Comparison of ENCODE assay signal across 9 cellular contexts in genomic region chr3:184584001-184584891, GRCh38. TPM values are rescaled to one million over a fixed set of nuclear protein-coding genes. Genes with fewer than 3 reads are reported as not detected.
DNase-seq lines count a peak whose midpoint lies in the region; ATAC-seq, FAIRE-seq and TF ChIP-seq lines count a peak whose summit lies in the region.
"Had no signal": no experiment of that assay in that cellular context is flagged by ENCODE, and none has a peak within 500 bp of the region (broad histone marks: within the 10 kb centered on the region; RNA-seq: fewer than 3 reads in every experiment).

No MANE protein-coding gene starts in this region.

- H2AK5ac ChIP-seq in IMR-90 (ENCODE audit: low read depth, low read length), result peak overlapping the region; percentile 36; the same call in 1 of the 2 replicates

- no peaks in the 10 kb centered on the region for H3K79me2 ChIP-seq in ACC112 (ENCODE audit: control insufficient read depth, insufficient read depth, low read length, unreplicated experiment)

- TF ChIP-seq POLR2A in IMR-90 (IDR thresholded peaks at IDR 0.05; ENCODE audit: low read depth, low read length), result no peak

- FAIRE-seq in HTR-8/SVneo (lab: Jason Lieb, UNC), result no peak
- FAIRE-seq: GM12878 had no signal

- dilution Hi-C loops in IMR-90 (cut with HindIII; ENCODE audit: low sequenced_read_pairs, unreplicated experiment), result no loop called here

- H4K8ac ChIP-seq in IMR-90 (ENCODE audit: low read depth in 2 of 2, low read length in 2 of 2), result no peak overlapping the region

- H3K27ac ChIP-seq in ACC112 (ENCODE audit: low read depth, low read length) (no peak overlapping the region), IMR-90 (ENCODE audit: insufficient read depth, low read length) (no peak overlapping the region)
- H3K27ac ChIP-seq in effector memory CD4-positive, alpha-beta T cell (ENCODE audit: insufficient read depth, low read length, poor library complexity, severe bottlenecking), result no peak overlapping the region

- H2BK120ac ChIP-seq in IMR-90 (ENCODE audit: low read depth, low read length), result no peak overlapping the region

- H3K9ac ChIP-seq in IMR-90 (ENCODE audit: low read depth, low read length), result no peak overlapping the region

- ATAC-seq in IMR-90 (ENCODE audit: low read depth) (no peak; the same call in 1 of the 2 replicates), naive B cell (ENCODE audit: low read depth in 2 of 2) (peak; percentile 30 to 56)
- ATAC-seq: GM12878 had no signal

- H3K56ac ChIP-seq in IMR-90 (ENCODE audit: extremely low read depth, insufficient read depth, low read length), result no peak overlapping the region

- H3K27me3 ChIP-seq in ACC112 (ENCODE audit: insufficient read depth, low read length) (peaks cover 6% of the 10 kb centered on the region; the same call in 1 of the 2 replicates), IMR-90 (ENCODE audit: control insufficient read depth, insufficient read depth, low read length) (peaks cover 13% of the 10 kb centered on the region)
- H3K27me3 ChIP-seq in effector memory CD4-positive, alpha-beta T cell (replicated peaks; ENCODE audit: control insufficient read depth, insufficient read depth, low read length, poor library complexity, severe bottlenecking), result peaks cover 4% of the 10 kb centered on the region

- H3K4me3 ChIP-seq in ACC112 (ENCODE audit: low read depth, low read length), result peak overlapping the region; percentile 86
- H3K4me3 ChIP-seq in IMR-90 (ENCODE audit: insufficient read depth, low read depth, low read length), result no peak overlapping the region
- H3K4me3 ChIP-seq in effector memory CD4-positive, alpha-beta T cell (ENCODE audit: insufficient read depth, low read depth, low read length, poor library complexity, severe bottlenecking), result peak overlapping the region; percentile 5
- H3K4me3 ChIP-seq: GM12878 had no signal

- H3K4me1 Mint-ChIP-seq in naive B cell, result peaks cover 6 to 15% (median 7%) of the 10 kb centered on the region in 3 donors

- CTCF ChIA-PET in IMR-90 (lab: Yijun Ruan, JAX), result interaction anchor here (1.4 kb wide), 1 partner anchor 23 kb away, joined by 5 read pairs; the partner anchor contains the start of gene EPHB3

- H3K27me3 Mint-ChIP-seq in naive B cell, result peaks cover 35 to 46% (median 42%) of the 10 kb centered on the region in 3 donors

- H3K36me3 Mint-ChIP-seq in naive B cell, result no peaks in the 10 kb centered on the region

- H4K20me1 ChIP-seq in IMR-90 (ENCODE audit: insufficient read depth, low read length), result no peaks in the 10 kb centered on the region

- no peak overlapping the region; the same call in 1 of the 2 replicates for H3K4ac ChIP-seq in IMR-90 (ENCODE audit: low read depth, low read length)

- H3K36me3 ChIP-seq in ACC112 (ENCODE audit: insufficient read depth, low read length), result no peaks in the 10 kb centered on the region
- H3K36me3 ChIP-seq in IMR-90 (ENCODE audit: control insufficient read depth, insufficient read depth, low read length), result peaks cover 32% of the 10 kb centered on the region
- no peaks in the 10 kb centered on the region for H3K36me3 ChIP-seq in effector memory CD4-positive, alpha-beta T cell (ENCODE audit: control insufficient read depth, insufficient read depth, low read length)

- no peak overlapping the region for H4K5ac ChIP-seq in IMR-90 (ENCODE audit: low read depth, low read length)

- no peak overlapping the region for H3K23ac ChIP-seq in IMR-90 (ENCODE audit: low read depth, low read length)

- H3K9me1 ChIP-seq in IMR-90 (ENCODE audit: insufficient read depth, low read length), result no peaks in the 10 kb centered on the region

- BruUV-seq in IMR-90 (replicated peaks; lab: Mats Ljungman, UMichigan), result no TSS peak

- no peaks in the 10 kb centered on the region for H3K9me3 Mint-ChIP-seq in naive B cell

- H3K9me3 ChIP-seq in IMR-90 (ENCODE audit: control insufficient read depth, insufficient read depth, low read length), result no peaks in the 10 kb centered on the region
- H3K9me3 ChIP-seq in effector memory CD4-positive, alpha-beta T cell (ENCODE audit: control insufficient read depth, low read length), result no peaks in the 10 kb centered on the region

- no peak overlapping the region for H2BK20ac ChIP-seq in IMR-90 (ENCODE audit: low read depth, low read length)

- no peak overlapping the region for H3K14ac ChIP-seq in IMR-90 (replicated peaks; ENCODE audit: low read depth, low read length)

- no peaks in the 10 kb centered on the region for H3K79me1 ChIP-seq in IMR-90 (ENCODE audit: low read depth in 1 of 2, low read length in 2 of 2)

- no peak for TF ChIP-seq CTCF in IMR-90 (conservative IDR thresholded peaks at IDR 0.05; ENCODE audit: low read depth, low read length)

- in situ Hi-C loops in IMR-90 (cut with MboI; ENCODE audit: low sequenced_read_pairs), result no loop called here

- no peak overlapping the region for H3K18ac ChIP-seq in IMR-90 (ENCODE audit: low read depth, low read length)

- no peak for DNase-seq in IMR-90
- no peak for DNase-seq in effector memory CD4-positive, alpha-beta T cell
- DNase-seq in naive B cell, result no peak
- no peak for DNase-seq in HTR-8/SVneo (ENCODE audit: insufficient read length, low spot score)
- no peak for DNase-seq in dedifferentiated amniotic fluid mesenchymal stem cell (ENCODE audit: extremely low spot score)
- DNase-seq in UCSD-AML1 (lab: John Stamatoyannopoulos, UW; ENCODE audit: unreplicated experiment), result no peak
- no peak for DNase-seq in NCI-H2107 (lab: John Stamatoyannopoulos, UW)

- no peak overlapping the region for H3K4me2 ChIP-seq in IMR-90 (ENCODE audit: low read depth, low read length)

- peak overlapping the region; percentile 74 for H2AK9ac ChIP-seq in IMR-90 (replicated peaks; ENCODE audit: low read depth, low read length, poor library complexity)

- H4K91ac ChIP-seq in IMR-90 (ENCODE audit: insufficient read depth, low read depth, low read length), result no peak overlapping the region

- no peak for TF ChIP-seq RAD21 in IMR-90 (IDR thresholded peaks at IDR 0.05; ENCODE audit: low read length)

- no peak overlapping the region for H3K27ac Mint-ChIP-seq in naive B cell

- POLR2A ChIA-PET in IMR-90 (lab: Charles Lee; ENCODE audit: unreplicated experiment), result no interaction called here

- H2BK5ac ChIP-seq in IMR-90 (ENCODE audit: low read depth, low read length, poor library complexity, severe bottlenecking), result no peak overlapping the region

- intact Hi-C loops in IMR-90 (cut with micrococcal nuclease), result loop anchor here (5.0 kb wide), 1 partner anchor 128 kb away; the partner anchor contains the start of gene MAGEF1

- no peak overlapping the region for H2BK15ac ChIP-seq in IMR-90 (ENCODE audit: low read depth, low read length)

- H3K4me1 ChIP-seq in ACC112 (ENCODE audit: control insufficient read depth, insufficient read depth, low read length, unreplicated experiment), result peaks cover 8% of the 10 kb centered on the region
- H3K4me1 ChIP-seq in IMR-90 (ENCODE audit: control insufficient read depth, insufficient read depth, low read length), result peaks cover 7% of the 10 kb centered on the region; the same call in 1 of the 2 replicates
- peaks cover 4% of the 10 kb centered on the region for H3K4me1 ChIP-seq in effector memory CD4-positive, alpha-beta T cell (ENCODE audit: control insufficient read depth, insufficient read depth, low read length, poor library complexity, severe bottlenecking)

- H2AFZ ChIP-seq in ACC112 (ENCODE audit: low read length, unreplicated experiment), result no peak overlapping the region
- H2AFZ ChIP-seq in IMR-90 (replicated peaks; ENCODE audit: low read length, poor library complexity), result peak overlapping the region; percentile 27

- WGBS in IMR-90 (ENCODE audit: extremely low coverage in 2 of 2, insufficient read length in 1 of 2), 2 experiments, result 69% methylated on average over 30 of the region's 43 CpGs; no CpG with 5 or more reads in 1 of the 2 experiments

- H3K4me3 Mint-ChIP-seq in naive B cell, result peak overlapping the region; percentile 5 to 69 (median 42)

TF ChIP-seq in IMR-90, 13 proteins besides CTCF, POLR2A, EP300 and RAD21:
- no peak for TF ChIP-seq MXI1 (IDR thresholded peaks at IDR 0.05; ENCODE audit: borderline replicate concordance, low read depth, low read length)
- 0 out of 2 replicates have a peak, but pooled peaks have one; percentile 33 for TF ChIP-seq RFX5 (IDR thresholded peaks at IDR 0.05; ENCODE audit: low read depth, low read length)
- no peak for TF ChIP-seq RCOR1 (IDR thresholded peaks at IDR 0.05; ENCODE audit: insufficient replicate concordance, low read length)
- no peak for TF ChIP-seq NFE2L2 (IDR thresholded peaks at IDR 0.05; ENCODE audit: low read depth, low read length)

RNA-seq across cellular contexts. Expression of gene EPHB3, which starts 22.7 kb away (rescaled TPM):
- total RNA-seq in IMR-90 (2012; rRNA removed), result 0.72 and 0.83 TPM in 2 replicates
- polyA plus RNA-seq in IMR-90 (2012; rRNA removed) (2.2 and 2.9 TPM in 2 replicates), naive B cell (ENCODE audit: low read depth in 6 of 6) (not detected)
- 1.6 and 3.6 TPM in 2 replicates for polyA plus RNA-seq in IMR-90 (2012; cell fraction: cytosol; rRNA removed)
- 14.5 and 15.0 TPM in 2 replicates for polyA plus RNA-seq in IMR-90 (2012; cell fraction: nucleus; rRNA removed; ENCODE audit: low replicate concordance)
- total RNA-seq: GM12878 had no signal
